In genomic region chr15:34059946-34060345, GRCh38 we compare ENCODE assay signal across 27 cellular contexts.
"Had no signal": no experiment of that assay in that cellular context is flagged by ENCODE, and none has a peak within 500 bp of the region (broad histone marks: within the 10 kb centered on the region; RNA-seq: fewer than 3 reads in every experiment).

No MANE protein-coding gene starts in this region.

- ATAC-seq: activated T-cell treated with anti-CD3 and anti-CD28 coated beads, Interleukin-2, amount 50 U/mL, for 72 hours; esophagus mucosa had no signal

- H3K4me3 Mint-ChIP-seq: activated CD4-positive, alpha-beta memory T cell treated with anti-CD3 and anti-CD28 coated beads, Interleukin-2, amount 10 ng/mL, durations not matched to agents 7 days and 5 days; activated CD4-positive, alpha-beta T cell treated with anti-CD3 and anti-CD28 coated beads, Interleukin-2, amount 10 ng/mL, durations not matched to agents 7 days and 5 days; activated naive CD4-positive, alpha-beta T cell treated with anti-CD3 and anti-CD28 coated beads for 36 hours; activated naive CD4-positive, alpha-beta T cell treated with anti-CD3 and anti-CD28 coated beads, Interleukin-2, amount 50 U/mL, for 24 hours; activated naive CD8-positive, alpha-beta T cell treated with anti-CD3 and anti-CD28 coated beads, Interleukin-2, amount 10 ng/mL, durations not matched to agents 7 days and 5 days; activated T-cell treated with anti-CD3 and anti-CD28 coated beads, Interleukin-2, amount 50 U/mL, for 24 hours; activated T-cell treated with anti-CD3 and anti-CD28 coated beads, Interleukin-2, amount 50 U/mL, for 72 hours; central memory CD8-positive, alpha-beta T cell; dendritic cell treated with granulocyte-macrophage colony-stimulating factor and Interleukin-4, amounts not matched to agents 40 ng/mL and 50 ng/mL, for 4 days; endodermal cell had no signal

- H3K27ac ChIP-seq: brain microvascular endothelial cell, coronary artery, dorsolateral prefrontal cortex had no signal

- DNase-seq: activated CD4-positive, alpha-beta memory T cell treated with anti-CD3 and anti-CD28 coated beads, Interleukin-2, amount 10 ng/mL, durations not matched to agents 7 days and 5 days; activated CD4-positive, alpha-beta T cell treated with anti-CD3 and anti-CD28 coated beads for 1 hour; activated CD4-positive, alpha-beta T cell treated with anti-CD3 and anti-CD28 coated beads for 4 hours; activated CD4-positive, alpha-beta T cell treated with anti-CD3 and anti-CD28 coated beads, Interleukin-2, amount 10 ng/mL, durations not matched to agents 7 days and 5 days; activated CD4-positive, alpha-beta T cell treated with anti-CD3 and anti-CD28 coated beads, Interleukin-2, amount 50 U/mL, for 4 hours; activated CD8-positive, alpha-beta memory T cell treated with anti-CD3 and anti-CD28 coated beads, Interleukin-2, amount 50 U/mL, for 48 hours; activated effector memory CD4-positive, alpha-beta T cell treated with Interleukin-2 at 50 U/mL for 16 hours; activated naive CD4-positive, alpha-beta T cell treated with anti-CD3 and anti-CD28 coated beads for 36 hours; activated naive CD8-positive, alpha-beta T cell treated with anti-CD3 and anti-CD28 coated beads, Interleukin-2, amount 10 ng/mL, durations not matched to agents 7 days and 5 days; activated T-cell treated with anti-CD3 and anti-CD28 coated beads for 4 hours; activated T-cell treated with anti-CD3 and anti-CD28 coated beads, Interleukin-2, amount 50 U/mL, for 24 hours; activated T-cell treated with anti-CD3 and anti-CD28 coated beads, Interleukin-2, amount 50 U/mL, for 72 hours; amniotic stem cell; anterior cingulate cortex; brain microvascular endothelial cell; dorsolateral prefrontal cortex; effector memory CD4-positive, alpha-beta T cell; endodermal cell; foreskin fibroblast; head of caudate nucleus; T-helper 1 cell; T-helper 2 cell had no signal

- H3K4me3 ChIP-seq: coronary artery, dorsolateral prefrontal cortex had no signal

- H3K4me1 Mint-ChIP-seq: central memory CD8-positive, alpha-beta T cell had no signal

- H3K27me3 ChIP-seq: brain microvascular endothelial cell, dorsolateral prefrontal cortex had no signal

- H3K27me3 Mint-ChIP-seq: activated CD4-positive, alpha-beta memory T cell treated with anti-CD3 and anti-CD28 coated beads, Interleukin-2, amount 10 ng/mL, durations not matched to agents 7 days and 5 days; activated CD4-positive, alpha-beta T cell treated with anti-CD3 and anti-CD28 coated beads, Interleukin-2, amount 10 ng/mL, durations not matched to agents 7 days and 5 days; activated naive CD4-positive, alpha-beta T cell treated with anti-CD3 and anti-CD28 coated beads, Interleukin-2, amount 50 U/mL, for 24 hours; activated T-cell treated with anti-CD3 and anti-CD28 coated beads, Interleukin-2, amount 50 U/mL, for 24 hours; central memory CD8-positive, alpha-beta T cell; dendritic cell treated with granulocyte-macrophage colony-stimulating factor and Interleukin-4, amounts not matched to agents 40 ng/mL and 50 ng/mL, for 4 days had no signal

- H3K9me3 Mint-ChIP-seq: activated CD4-positive, alpha-beta memory T cell treated with anti-CD3 and anti-CD28 coated beads, Interleukin-2, amount 10 ng/mL, durations not matched to agents 7 days and 5 days; activated CD4-positive, alpha-beta T cell treated with anti-CD3 and anti-CD28 coated beads, Interleukin-2, amount 10 ng/mL, durations not matched to agents 7 days and 5 days; activated naive CD4-positive, alpha-beta T cell treated with anti-CD3 and anti-CD28 coated beads for 36 hours; activated naive CD4-positive, alpha-beta T cell treated with anti-CD3 and anti-CD28 coated beads, Interleukin-2, amount 50 U/mL, for 24 hours; activated naive CD8-positive, alpha-beta T cell treated with anti-CD3 and anti-CD28 coated beads, Interleukin-2, amount 10 ng/mL, durations not matched to agents 7 days and 5 days; activated T-cell treated with anti-CD3 and anti-CD28 coated beads, Interleukin-2, amount 50 U/mL, for 24 hours; activated T-cell treated with anti-CD3 and anti-CD28 coated beads, Interleukin-2, amount 50 U/mL, for 72 hours; central memory CD8-positive, alpha-beta T cell; dendritic cell treated with granulocyte-macrophage colony-stimulating factor and Interleukin-4, amounts not matched to agents 40 ng/mL and 50 ng/mL, for 4 days; endodermal cell had no signal

- H3K36me3 ChIP-seq: brain microvascular endothelial cell had no signal

- H3K27ac Mint-ChIP-seq: activated CD4-positive, alpha-beta memory T cell treated with anti-CD3 and anti-CD28 coated beads, Interleukin-2, amount 10 ng/mL, durations not matched to agents 7 days and 5 days; activated CD4-positive, alpha-beta T cell treated with anti-CD3 and anti-CD28 coated beads, Interleukin-2, amount 10 ng/mL, durations not matched to agents 7 days and 5 days; activated naive CD4-positive, alpha-beta T cell treated with anti-CD3 and anti-CD28 coated beads for 36 hours; activated naive CD4-positive, alpha-beta T cell treated with anti-CD3 and anti-CD28 coated beads, Interleukin-2, amount 50 U/mL, for 24 hours; activated naive CD8-positive, alpha-beta T cell treated with anti-CD3 and anti-CD28 coated beads, Interleukin-2, amount 10 ng/mL, durations not matched to agents 7 days and 5 days; activated T-cell treated with anti-CD3 and anti-CD28 coated beads, Interleukin-2, amount 50 U/mL, for 24 hours; activated T-cell treated with anti-CD3 and anti-CD28 coated beads, Interleukin-2, amount 50 U/mL, for 72 hours; dendritic cell treated with granulocyte-macrophage colony-stimulating factor and Interleukin-4, amounts not matched to agents 40 ng/mL and 50 ng/mL, for 4 days; endodermal cell had no signal

- H3K36me3 Mint-ChIP-seq: activated naive CD4-positive, alpha-beta T cell treated with anti-CD3 and anti-CD28 coated beads, Interleukin-2, amount 50 U/mL, for 24 hours; activated naive CD8-positive, alpha-beta T cell treated with anti-CD3 and anti-CD28 coated beads, Interleukin-2, amount 10 ng/mL, durations not matched to agents 7 days and 5 days had no signal
